8 cellular contexts compared by ENCODE assay signal in the genomic region with DNA sequence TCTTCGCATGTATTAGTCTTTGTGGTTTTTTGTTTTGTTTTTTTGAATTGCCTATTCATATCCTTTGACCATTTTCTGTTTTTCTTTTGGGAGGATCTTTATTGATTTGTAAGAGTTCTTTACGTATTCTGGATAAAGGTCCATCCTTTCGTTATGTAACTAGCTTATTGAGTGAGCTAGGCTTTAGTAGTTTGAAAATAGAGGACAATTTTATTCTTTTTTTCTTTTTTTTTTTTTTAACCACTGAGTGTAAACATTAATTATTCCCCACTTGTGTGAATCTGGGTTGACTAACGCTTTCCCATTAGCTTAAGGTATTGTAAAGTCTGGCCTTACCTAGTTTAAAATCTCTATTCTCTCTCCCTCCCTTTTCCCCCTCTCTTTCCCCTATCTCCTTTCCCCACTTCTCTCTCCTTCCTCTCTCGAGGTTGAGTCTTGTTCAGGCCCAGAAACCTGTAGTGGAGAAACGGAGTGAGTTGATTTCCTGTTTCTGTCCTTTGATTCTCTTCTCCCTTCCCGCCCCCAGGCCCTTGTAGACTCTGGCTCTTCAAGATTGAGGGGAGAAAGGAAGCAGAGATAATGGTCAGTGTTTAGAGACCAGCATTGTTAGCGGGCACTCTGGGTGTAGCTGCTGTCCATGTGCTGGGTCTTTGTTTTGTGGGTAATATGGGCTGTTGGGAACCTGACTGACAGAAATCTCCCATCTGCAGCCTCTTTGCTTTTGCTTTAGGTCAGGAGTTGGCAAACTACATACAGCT. TPM values are rescaled to one million over a fixed set of nuclear protein-coding genes. Genes with fewer than 3 reads are reported as not detected.
DNase-seq lines count a peak whose midpoint lies in the region; ATAC-seq and TF ChIP-seq lines count a peak whose summit lies in the region.

No MANE protein-coding gene starts in this region.

- POLR2A ChIA-PET in CD4-positive, alpha-beta memory T cell (lab: Charles Lee; ENCODE audit: partially characterized antibody) = interaction anchor here (0.6 to 5.6 kb wide), 18 partner anchors 8 to 261 kb away, joined by 3 to 279 read pairs (median 14); a partner anchor contains a TSS
- POLR2A ChIA-PET in HEK293 (lab: Yijun Ruan, JAX) = interaction anchor here (0.6 to 2.2 kb wide), 7 partner anchors 23 to 171 kb away, joined by 3 to 15 read pairs (median 9); no protein-coding TSS in a partner anchor

- H3K27me3 ChIP-seq in CD4-positive, alpha-beta memory T cell (ENCODE audit: insufficient read depth, low read length) = no peaks in the 10 kb centered on the region
- H3K27me3 ChIP-seq in lung (ENCODE audit: control insufficient read depth, insufficient read depth) = no peaks in the 10 kb centered on the region
- H3K27me3 ChIP-seq in transverse colon = no peaks in the 10 kb centered on the region

- H3K27me3 Mint-ChIP-seq in CD4-positive, alpha-beta memory T cell = no peaks in the 10 kb centered on the region
- no peaks in the 10 kb centered on the region for H3K27me3 Mint-ChIP-seq in chondrocyte (ENCODE audit: low read depth)

- H3K9me3 ChIP-seq in CD4-positive, alpha-beta memory T cell (ENCODE audit: control insufficient read depth in 1 of 2, low read length in 2 of 2) = no peaks in the 10 kb centered on the region
- H3K9me3 ChIP-seq in HEK293 (ENCODE audit: control insufficient read depth, insufficient read depth, low read depth, low read length) = no peaks in the 10 kb centered on the region
- H3K9me3 ChIP-seq in lung (ENCODE audit: control insufficient read depth in 2 of 2, insufficient read depth in 1 of 2, low read length in 1 of 2) = no peaks in the 10 kb centered on the region
- H3K9me3 ChIP-seq in transverse colon = no peaks in the 10 kb centered on the region

- in situ Hi-C loops in transverse colon (cut with MboI; ENCODE audit: low pct_ligation_motif_present in 1 of 4, low pct_unique_long_range_greater_than_20kb in 1 of 4, low sequenced_read_pairs in 3 of 4) = no loop called here

- peak overlapping the region; percentile 75 to 98 for H3K4me3 ChIP-seq in CD4-positive, alpha-beta memory T cell (ENCODE audit: low read length in 2 of 2)
- H3K4me3 ChIP-seq in HEK293 (ENCODE audit: low read depth, low read length) = peak overlapping the region; percentile 83
- H3K4me3 ChIP-seq in lung = no peak overlapping the region
- H3K4me3 ChIP-seq in transverse colon = peak overlapping the region in 3 of 4 donors; percentile 90 to 93 (median 92)

- no peak for TF ChIP-seq POLR2A in transverse colon (IDR thresholded peaks at IDR 0.05)

- intact Hi-C loops in CD4-positive, alpha-beta memory T cell (cut with micrococcal nuclease) = no loop called here
- intact Hi-C loops in transverse colon (cut with DNase I; ENCODE audit: low total_unique reads) = loop anchor here (10.0 kb wide), 1 partner anchor 177 kb away; no protein-coding TSS in a partner anchor

- peaks cover 36% of the 10 kb centered on the region for H3K4me1 ChIP-seq in CD4-positive, alpha-beta memory T cell (ENCODE audit: insufficient read depth, low read length)
- peaks cover 12% of the 10 kb centered on the region for H3K4me1 ChIP-seq in HEK293 (ENCODE audit: control insufficient read depth, insufficient read depth, low read length)
- H3K4me1 ChIP-seq in lung (ENCODE audit: control insufficient read depth in 2 of 2, insufficient read depth in 2 of 2, low read length in 2 of 2) = peaks cover 8 to 16% of the 10 kb centered on the region in 2 donors
- H3K4me1 ChIP-seq in transverse colon = peaks cover 15 to 55% (median 31%) of the 10 kb centered on the region in 4 donors

- H3K4me3 Mint-ChIP-seq in CD4-positive, alpha-beta memory T cell = peak overlapping the region; percentile 90 to 98 (median 96)
- H3K4me3 Mint-ChIP-seq in chondrocyte (ENCODE audit: unreplicated experiment) = peak overlapping the region; percentile 87

- TF ChIP-seq EP300 in transverse colon (IDR thresholded peaks at IDR 0.05; ENCODE audit: low read depth) = no peak

- 7 to 9% methylated on average over 8 of the region's 8 CpGs for WGBS in lung, 2 donors
- WGBS in transverse colon (ENCODE audit: low coverage in 1 of 2), 2 donors = 6 to 11% methylated on average over 6 to 8 of the region's 8 CpGs

- DNase-seq in CD4-positive, alpha-beta memory T cell = peak in 2 of 5 donors; percentile 18 to 21
- DNase-seq in RPMI7951 (ENCODE audit: low read depth) = peak; percentile 56
- no peak for DNase-seq in chondrocyte (ENCODE audit: low spot score)
- DNase-seq in lung (ENCODE audit: low spot score) = no peak
- DNase-seq in transverse colon = no peak

- TF ChIP-seq CTCF in HEK293 (tag by site-specific recombination; IDR thresholded peaks at IDR 0.05) (no peak), chondrocyte (IDR thresholded peaks at IDR 0.05) (no peak), lung (IDR thresholded peaks at IDR 0.05; ENCODE audit: control extremely low read depth, extremely low read depth) (no peak), transverse colon (IDR thresholded peaks at IDR 0.05) (no peak)

- no peak for ATAC-seq in lung (ENCODE audit: insufficient read depth, low FRiP score)
- no peak for ATAC-seq in HG02588 (IDR thresholded peaks at IDR 0.05; ENCODE audit: unreplicated experiment)
- ATAC-seq in GM18861 (IDR thresholded peaks at IDR 0.05; ENCODE audit: unreplicated experiment) = no peak

- peak overlapping the region; percentile 90 for H3K27ac ChIP-seq in CD4-positive, alpha-beta memory T cell (ENCODE audit: low read depth, low read length)
- H3K27ac ChIP-seq in HEK293 (ENCODE audit: extremely low read depth, low read depth, low read length) (peak overlapping the region; percentile 88), lung (ENCODE audit: low read depth in 1 of 2, low read length in 1 of 2) (peak overlapping the region; percentile 83 to 95), transverse colon (peak overlapping the region; percentile 99 to 100 (median 99))

- H3K36me3 Mint-ChIP-seq in CD4-positive, alpha-beta memory T cell = peaks cover 11 to 42% of the 10 kb centered on the region in 2 donors
- H3K36me3 Mint-ChIP-seq in chondrocyte (ENCODE audit: low read depth) = peaks cover 5% of the 10 kb centered on the region

- H3K27ac Mint-ChIP-seq in CD4-positive, alpha-beta memory T cell = peak overlapping the region; percentile 89 to 99 (median 96)
- H3K27ac Mint-ChIP-seq in chondrocyte (ENCODE audit: unreplicated experiment) = peak overlapping the region; percentile 98

- peaks cover 0 to 2% (median 0%) of the 10 kb centered on the region in 8 donors for H3K9me3 Mint-ChIP-seq in CD4-positive, alpha-beta memory T cell
- no peaks in the 10 kb centered on the region for H3K9me3 Mint-ChIP-seq in chondrocyte (ENCODE audit: low read depth)

- peaks cover 10% of the 10 kb centered on the region for H3K36me3 ChIP-seq in CD4-positive, alpha-beta memory T cell (ENCODE audit: insufficient read depth, low read length)
- H3K36me3 ChIP-seq in HEK293 (ENCODE audit: control insufficient read depth in 2 of 2, insufficient read depth in 1 of 2, low read length in 2 of 2) (peaks cover 10 to 14% of the 10 kb centered on the region in 2 experiments; a peak in 2 of 3 replicates), lung (ENCODE audit: control insufficient read depth in 2 of 2, insufficient read depth in 2 of 2, low read length in 2 of 2) (peaks cover 0 to 2% of the 10 kb centered on the region in 2 donors), transverse colon (no peaks in the 10 kb centered on the region)

- H3K4me1 Mint-ChIP-seq in CD4-positive, alpha-beta memory T cell = peaks cover 20 to 51% (median 41%) of the 10 kb centered on the region in 4 donors
- peaks cover 40% of the 10 kb centered on the region for H3K4me1 Mint-ChIP-seq in chondrocyte (ENCODE audit: low read depth)

- CTCF ChIA-PET in CD4-positive, alpha-beta memory T cell (lab: Charles Lee; ENCODE audit: partially characterized antibody) = interaction anchor here (1.0 to 5.5 kb wide), 14 partner anchors 10 to 182 kb away, joined by 3 to 56 read pairs (median 7); no protein-coding TSS in a partner anchor
- CTCF ChIA-PET in HEK293 (lab: Yijun Ruan, JAX) = interaction anchor here (0.6 to 3.8 kb wide), 9 partner anchors 10 to 178 kb away, joined by 3 to 20 read pairs (median 4); no protein-coding TSS in a partner anchor

TF ChIP-seq in HEK293, 187 proteins besides CTCF, POLR2A, EP300 and RAD21 (continues in another document):
- TF ChIP-seq, protein P1, sequence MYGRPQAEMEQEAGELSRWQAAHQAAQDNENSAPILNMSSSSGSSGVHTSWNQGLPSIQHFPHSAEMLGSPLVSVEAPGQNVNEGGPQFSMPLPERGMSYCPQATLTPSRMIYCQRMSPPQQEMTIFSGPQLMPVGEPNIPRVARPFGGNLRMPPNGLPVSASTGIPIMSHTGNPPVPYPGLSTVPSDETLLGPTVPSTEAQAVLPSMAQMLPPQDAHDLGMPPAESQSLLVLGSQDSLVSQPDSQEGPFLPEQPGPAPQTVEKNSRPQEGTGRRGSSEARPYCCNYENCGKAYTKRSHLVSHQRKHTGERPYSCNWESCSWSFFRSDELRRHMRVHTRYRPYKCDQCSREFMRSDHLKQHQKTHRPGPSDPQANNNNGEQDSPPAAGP (tag by site-specific recombination; IDR thresholded peaks at IDR 0.05) = peak; percentile 81; the same call in 1 of the 2 replicates
- TF ChIP-seq, protein P2, sequence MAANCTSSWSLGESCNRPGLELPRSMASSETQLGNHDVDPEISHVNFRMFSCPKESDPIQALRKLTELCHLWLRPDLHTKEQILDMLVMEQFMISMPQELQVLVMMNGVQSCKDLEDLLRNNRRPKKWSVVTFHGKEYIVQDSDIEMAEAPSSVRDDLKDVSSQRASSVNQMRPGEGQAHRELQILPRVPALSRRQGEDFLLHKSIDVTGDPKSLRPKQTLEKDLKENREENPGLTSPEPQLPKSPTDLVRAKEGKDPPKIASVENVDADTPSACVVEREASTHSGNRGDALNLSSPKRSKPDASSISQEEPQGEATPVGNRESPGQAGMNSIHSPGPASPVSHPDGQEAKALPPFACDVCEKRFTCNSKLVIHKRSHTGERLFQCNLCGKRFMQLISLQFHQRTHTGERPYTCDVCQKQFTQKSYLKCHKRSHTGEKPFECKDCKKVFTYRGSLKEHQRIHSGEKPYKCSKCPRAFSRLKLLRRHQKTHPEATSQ (tag by site-specific recombination; IDR thresholded peaks at IDR 0.05) = no peak
- TF ChIP-seq, protein P3, sequence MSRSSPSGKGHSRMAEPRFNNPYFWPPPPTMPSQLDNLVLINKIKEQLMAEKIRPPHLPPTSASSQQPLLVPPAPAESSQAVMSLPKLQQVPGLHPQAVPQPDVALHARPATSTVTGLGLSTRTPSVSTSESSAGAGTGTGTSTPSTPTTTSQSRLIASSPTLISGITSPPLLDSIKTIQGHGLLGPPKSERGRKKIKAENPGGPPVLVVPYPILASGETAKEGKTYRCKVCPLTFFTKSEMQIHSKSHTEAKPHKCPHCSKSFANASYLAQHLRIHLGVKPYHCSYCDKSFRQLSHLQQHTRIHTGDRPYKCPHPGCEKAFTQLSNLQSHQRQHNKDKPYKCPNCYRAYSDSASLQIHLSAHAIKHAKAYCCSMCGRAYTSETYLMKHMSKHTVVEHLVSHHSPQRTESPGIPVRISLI (tag by site-specific recombination; IDR thresholded peaks at IDR 0.05) = peak; percentile 94

RNA-seq across cellular contexts. Expression of a gene that starts 1.5 kb away (rescaled TPM):
- 100 to 1,000 TPM; 105 to 108 TPM for total RNA-seq in CD4-positive, alpha-beta memory T cell
- 10 to 100 TPM; 31.8 to 45.0 TPM for polyA plus RNA-seq in CD4-positive, alpha-beta memory T cell
- 25.5 and 29.7 TPM in 2 replicates for total RNA-seq in RPMI7951 (2014; rRNA removed; shearing (Covaris generic))
- 21.0 to 24.4 TPM (median 23.1 TPM) in 3 replicates for total RNA-seq in chondrocyte
- total RNA-seq in lung = 10 to 100 TPM; 23.0 to 90.3 TPM
- 10 to 100 TPM; 13.0 to 16.0 TPM for polyA plus RNA-seq in lung
- 100 to 1,000 TPM in 1 of 4 donors, 10 to 100 TPM in 3; 33.7 to 127 (median 56.8) TPM for total RNA-seq in transverse colon
